ENCODE assay signal across 8 cellular contexts in the genomic region with DNA sequence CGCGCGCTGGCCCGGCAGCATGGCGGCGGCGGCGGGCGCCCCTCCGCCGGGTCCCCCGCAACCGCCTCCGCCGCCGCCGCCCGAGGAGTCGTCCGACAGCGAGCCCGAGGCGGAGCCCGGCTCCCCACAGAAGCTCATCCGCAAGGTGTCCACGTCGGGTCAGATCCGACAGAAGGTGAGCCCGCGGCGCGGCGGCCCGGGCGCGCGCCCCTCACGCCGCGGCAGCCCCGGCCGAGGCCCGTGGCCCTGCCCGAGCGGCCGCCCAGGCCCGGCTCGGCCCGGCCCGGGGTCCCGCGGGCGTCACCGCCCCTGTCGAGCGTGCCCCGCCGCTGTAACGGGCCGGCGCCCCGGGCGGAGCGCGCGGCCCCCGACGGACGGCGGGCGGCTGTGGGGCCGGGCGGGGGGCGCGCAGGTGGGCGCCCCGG. TPM values are rescaled to one million over a fixed set of nuclear protein-coding genes. Genes with fewer than 3 reads are reported as not detected.
DNase-seq lines count a peak whose midpoint lies in the region; ATAC-seq and TF ChIP-seq lines count a peak whose summit lies in the region.

No MANE protein-coding gene starts in this region.

- no peak for TF ChIP-seq POLR2A in tibial nerve (IDR thresholded peaks at IDR 0.05)

- ATAC-seq in GM21737 (IDR thresholded peaks at IDR 0.05; ENCODE audit: unreplicated experiment) = peak; percentile 15

- peaks cover 9% of the 10 kb centered on the region; the same call in 1 of the 2 replicates for H3K4me1 ChIP-seq in ES-I3 (ENCODE audit: insufficient read depth, low read length)
- peaks cover 27% of the 10 kb centered on the region for H3K4me1 ChIP-seq in OCI-LY1 (ENCODE audit: insufficient read depth, low read length, severe bottlenecking)
- H3K4me1 ChIP-seq in tibial nerve = peaks cover 0 to 53% (median 25%) of the 10 kb centered on the region in 4 donors

- H3K4me3 ChIP-seq in OCI-LY1 (ENCODE audit: low read depth, low read length, poor library complexity, severe bottlenecking) (peak overlapping the region; percentile 83), tibial nerve (peak overlapping the region in 3 of 4 donors; percentile 35 to 72 (median 68))

- TF ChIP-seq EP300 in tibial nerve (IDR thresholded peaks at IDR 0.05) = no peak

- H3K9me3 ChIP-seq in ES-I3 (ENCODE audit: control insufficient read depth, insufficient read depth, low read length) = no peaks in the 10 kb centered on the region
- no peaks in the 10 kb centered on the region for H3K9me3 ChIP-seq in OCI-LY1 (ENCODE audit: low read length)
- H3K9me3 ChIP-seq in tibial nerve = no peaks in the 10 kb centered on the region

- H3K36me3 ChIP-seq in ES-I3 (ENCODE audit: insufficient read depth, low read length) (no peaks in the 10 kb centered on the region), OCI-LY1 (ENCODE audit: insufficient read depth, low read length) (peaks cover 24% of the 10 kb centered on the region), tibial nerve (no peaks in the 10 kb centered on the region)

- H3K27ac ChIP-seq in OCI-LY1 (ENCODE audit: low read depth, low read length, poor library complexity, severe bottlenecking) = no peak overlapping the region
- H3K27ac ChIP-seq in tibial nerve = peak overlapping the region in 1 of 4 donors; percentile 56

- H3K9ac ChIP-seq in ES-I3 (ENCODE audit: low read depth, low read length) = peak overlapping the region; percentile 59; the same call in 1 of the 2 replicates
- no peak overlapping the region for H3K9ac ChIP-seq in OCI-LY1 (ENCODE audit: low read length)

- H4K20me1 ChIP-seq in OCI-LY1 (ENCODE audit: insufficient read depth, low read length) = 0 out of 2 replicates have a peak, but pooled peaks cover 2% of the 10 kb centered on the region

- H3K9me2 ChIP-seq in OCI-LY1 (ENCODE audit: low read depth, low read length) = no peaks in the 10 kb centered on the region

- H3K27me3 ChIP-seq in OCI-LY1 (ENCODE audit: insufficient read depth, low read length) = no peaks in the 10 kb centered on the region; the same call in 1 of the 2 replicates
- H3K27me3 ChIP-seq in tibial nerve = no peaks in the 10 kb centered on the region

- no peak overlapping the region for H2AFZ ChIP-seq in OCI-LY1 (ENCODE audit: low read length)

- peak overlapping the region; percentile 97 for H3K4me2 ChIP-seq in OCI-LY1 (ENCODE audit: low read length)

- TF ChIP-seq CTCF in OCI-LY1 (IDR thresholded peaks at IDR 0.05; ENCODE audit: low read length) (no peak), tibial nerve (IDR thresholded peaks at IDR 0.05) (no peak)

- 0% methylated on average over 1 of the region's 77 CpGs; no CpG with 5 or more reads in 1 of the 2 donors for WGBS in tibial nerve, 2 donors

- no peaks in the 10 kb centered on the region for H3K79me2 ChIP-seq in OCI-LY1 (ENCODE audit: insufficient read depth, low read length)

- DNase-seq in hepatic stellate cell (ENCODE audit: low spot score) = peak; percentile 35
- DNase-seq in tibial nerve (ENCODE audit: low spot score in 2 of 2) = no peak
- DNase-seq in NK-92 (lab: John Stamatoyannopoulos, UW; ENCODE audit: unreplicated experiment) = no peak
- DNase-seq in HuH-7 (ENCODE audit: low spot score) = no peak
- DNase-seq in activated CD4-positive, alpha-beta T cell treated with anti-CD3 and anti-CD28 coated beads, Interleukin-2, amount 50 U/mL, for 48 hours = no peak

- no peaks in the 10 kb centered on the region for H3F3A ChIP-seq in OCI-LY1 (ENCODE audit: insufficient read depth, low read length)

RNA-seq across cellular contexts. Expression of a gene that starts 0.2 kb away (rescaled TPM):
- 10 to 100 TPM in 1 of 4 donors, 1 to 10 TPM in 3; 6.5 to 11.7 (median 7.4) TPM for total RNA-seq in tibial nerve

RNA-seq across cellular contexts. Expression of a gene that starts 46.9 kb away (rescaled TPM):
- not detected for total RNA-seq in tibial nerve
